In genomic region chr6:135497412-135498177, GRCh38 we compare ENCODE assay signal across 8 cellular contexts. TPM values are rescaled to one million over a fixed set of nuclear protein-coding genes. Genes with fewer than 3 reads are reported as not detected.
DNase-seq lines count a peak whose midpoint lies in the region; ATAC-seq and TF ChIP-seq lines count a peak whose summit lies in the region.

TSS of gene AHI1 (minus strand) at chr6:135497740. CDS start at chr6:135492237, 5,503 bp downstream.

- H3K4me1 Mint-ChIP-seq in effector memory CD8-positive, alpha-beta T cell (ENCODE audit: low read depth in 2 of 2), result peaks cover 4 to 5% of the 10 kb centered on the region in 2 donors

- peak within 1 kb of the TSS in 1 of 2 experiments; percentile 84 for H2BK12ac ChIP-seq in mesenchymal stem cell (ENCODE audit: low read length in 2 of 2)

- H3K36me3 ChIP-seq in mesenchymal stem cell (ENCODE audit: control insufficient read depth in 1 of 2, insufficient read depth in 2 of 2, low read depth in 1 of 2, low read length in 2 of 2), result peaks cover 0 to 24% of the 10 kb centered on the region in 2 experiments

- peak within 1 kb of the TSS; percentile 51 to 98 for H3K14ac ChIP-seq in mesenchymal stem cell (ENCODE audit: low read length in 2 of 2)

- no peaks in the 10 kb centered on the region for H3K27me3 Mint-ChIP-seq in effector memory CD8-positive, alpha-beta T cell

- peak within 1 kb of the TSS; percentile 89 for H2BK5ac ChIP-seq in mesenchymal stem cell (ENCODE audit: low read depth, low read length, poor library complexity, severe bottlenecking)

- H2BK120ac ChIP-seq in mesenchymal stem cell (ENCODE audit: low read depth, low read length), result peak within 1 kb of the TSS; percentile 90

- H2AK5ac ChIP-seq in mesenchymal stem cell (ENCODE audit: low read length, severe bottlenecking), result peak within 1 kb of the TSS; percentile 44

- H3K27ac ChIP-seq in HL-60 (replicated peaks), result peak within 1 kb of the TSS; percentile 78
- H3K27ac ChIP-seq in mesenchymal stem cell (ENCODE audit: low read length, poor library complexity, severe bottlenecking), result peak within 1 kb of the TSS; percentile 95

- peak within 1 kb of the TSS; percentile 46 to 92 for H3K4ac ChIP-seq in mesenchymal stem cell (ENCODE audit: low read depth in 1 of 2, low read length in 2 of 2)

- peaks cover 2% of the 10 kb centered on the region for H3K4me1 ChIP-seq in mesenchymal stem cell (ENCODE audit: control insufficient read depth, insufficient read depth, low read depth, low read length)

- no peaks in the 10 kb centered on the region for H3K36me3 Mint-ChIP-seq in effector memory CD8-positive, alpha-beta T cell (ENCODE audit: insufficient read depth)

- H3K9me3 Mint-ChIP-seq in effector memory CD8-positive, alpha-beta T cell, result no peaks in the 10 kb centered on the region

- H3K4me3 Mint-ChIP-seq in effector memory CD8-positive, alpha-beta T cell, result no peak within 1 kb of the TSS

- H3K27ac Mint-ChIP-seq in effector memory CD8-positive, alpha-beta T cell, result no peak within 1 kb of the TSS

- peak; percentile 94 for ATAC-seq in GM19467 (IDR thresholded peaks at IDR 0.05; ENCODE audit: unreplicated experiment)
- ATAC-seq in effector memory CD8-positive, alpha-beta T cell (replicated peaks), result peak; percentile 83

- peak within 1 kb of the TSS; percentile 84 for H3K4me2 ChIP-seq in mesenchymal stem cell (ENCODE audit: low read length, poor library complexity, severe bottlenecking)

- under 1% methylated on average over 61 of the region's 85 CpGs for WGBS in mesenchymal stem cell

- H3K9me3 ChIP-seq in mesenchymal stem cell (ENCODE audit: control insufficient read depth, low read length), result no peaks in the 10 kb centered on the region

- H3K4me3 ChIP-seq in HL-60 (replicated peaks; ENCODE audit: insufficient read depth, low read length) (peak within 1 kb of the TSS; percentile 93), mesenchymal stem cell (ENCODE audit: insufficient read depth in 1 of 2, low read depth in 1 of 2, low read length in 2 of 2) (peak within 1 kb of the TSS; percentile 93 to 97)

- H2AFZ ChIP-seq in mesenchymal stem cell (ENCODE audit: low read depth, low read length), result peak within 1 kb of the TSS; percentile 97

- H3K23ac ChIP-seq in mesenchymal stem cell (ENCODE audit: low read length in 2 of 2), result peak within 1 kb of the TSS; percentile 22 to 89

- peak within 1 kb of the TSS; percentile 88 for H2BK15ac ChIP-seq in mesenchymal stem cell (ENCODE audit: low read depth, poor library complexity, severe bottlenecking)

- H4K8ac ChIP-seq in mesenchymal stem cell (ENCODE audit: low read length), result peak within 1 kb of the TSS; percentile 19

- DNase-seq in COR-L47 (lab: John Stamatoyannopoulos, UW) (peak; percentile 90), HL-60 (ENCODE audit: low read depth in 1 of 2, low spot score in 1 of 2) (peak; percentile 78 to 89), NK-92 (lab: John Stamatoyannopoulos, UW; ENCODE audit: unreplicated experiment) (peak; percentile 32), mesenchymal stem cell (peak; percentile 97)
- peak; percentile 96 for DNase-seq in activated CD8-positive, alpha-beta memory T cell treated with anti-CD3 and anti-CD28 coated beads for 24 hours
- peak; percentile 85 to 89 (median 86) for DNase-seq in effector memory CD8-positive, alpha-beta T cell
- DNase-seq in stimulated activated CD8-positive, alpha-beta memory T cell treated with anti-CD3 and anti-CD28 coated beads, Interleukin-12 subunit alpha, Interleukin-12 subunit beta, amount 100 ng/mL, for 4 hours (ENCODE audit: low read depth), result peak; percentile 86

- H3K27me3 ChIP-seq in HL-60 (ENCODE audit: insufficient read depth, poor library complexity, severe bottlenecking) (no peaks in the 10 kb centered on the region), mesenchymal stem cell (ENCODE audit: control insufficient read depth in 1 of 2, insufficient read depth in 1 of 2, low read length in 2 of 2) (no peaks in the 10 kb centered on the region)

- peak within 1 kb of the TSS; percentile 99 for H3K9ac ChIP-seq in mesenchymal stem cell (ENCODE audit: low read length)

- H3K18ac ChIP-seq in mesenchymal stem cell (ENCODE audit: low read depth in 1 of 2, low read length in 2 of 2), result peak within 1 kb of the TSS; percentile 81 to 82

- H4K91ac ChIP-seq in mesenchymal stem cell (ENCODE audit: low read length), result peak within 1 kb of the TSS; percentile 6

- H3K79me1 ChIP-seq in mesenchymal stem cell (replicated peaks; ENCODE audit: low read length, poor library complexity, severe bottlenecking), result peaks cover 8% of the 10 kb centered on the region

- TF ChIP-seq CTCF in HL-60 (IDR thresholded peaks at IDR 0.05; ENCODE audit: insufficient read depth, low read length), result no peak

RNA-seq across cellular contexts. Expression of gene AHI1, which starts in this region (rescaled TPM):
- 14.2 TPM for polyA plus RNA-seq in mesenchymal stem cell (2013, experiment 1 of 2)
- polyA plus RNA-seq in mesenchymal stem cell (2013, experiment 2 of 2), result 13.9 TPM

Comparison
In these comparisons a context has a peak if more than half of its experiments do, and no peak if none do; other contexts are left out.
1. Peak in every context shown above with its lines: DNase-seq, ATAC-seq, H3K4me3 ChIP-seq and H3K27ac ChIP-seq.
2. DNase-seq: peak in every context shown above with its lines; median percentile 97 in mesenchymal stem cell; 96 in activated CD8-positive, alpha-beta memory T cell treated with anti-CD3 and anti-CD28 coated beads for 24 hours; 90 in COR-L47; 86 in effector memory CD8-positive, alpha-beta T cell; 86 in stimulated activated CD8-positive, alpha-beta memory T cell treated with anti-CD3 and anti-CD28 coated beads, Interleukin-12 subunit alpha, Interleukin-12 subunit beta, amount 100 ng/mL, for 4 hours; 84 in HL-60; 32 in NK-92.